Comparison of ENCODE assay signal across 26 cellular contexts in genomic region chr13:105827074-105827473, GRCh38.
"Had no signal": no experiment of that assay in that cellular context is flagged by ENCODE, and none has a peak within 500 bp of the region (broad histone marks: within the 10 kb centered on the region; RNA-seq: fewer than 3 reads in every experiment).

No MANE protein-coding gene starts in this region.

- H3K9me3 ChIP-seq: esophagus squamous epithelium, gastrocnemius medialis, lower lobe of right lung, mucosa of descending colon had no signal

- H3K27me3 ChIP-seq: dorsolateral prefrontal cortex, esophagus squamous epithelium, gastrocnemius medialis, hepatocyte had no signal

- H3K36me3 ChIP-seq: esophagus squamous epithelium, gastrocnemius medialis, lower lobe of right lung had no signal

- H3K4me1 Mint-ChIP-seq: immature natural killer cell had no signal

- H3K4me1 ChIP-seq: gastrocnemius medialis, lower lobe of right lung had no signal

- H3K36me3 Mint-ChIP-seq: immature natural killer cell, mesothelial cell of epicardium had no signal

- ATAC-seq: esophagus mucosa, gastrocnemius medialis, left colon, left lobe of liver, left ventricle myocardium superior, lower lobe of right lung, mucosa of descending colon had no signal

- DNase-seq: dermis blood vessel endothelial cell; dorsolateral prefrontal cortex; effector CD4-positive, alpha-beta T cell; effector memory CD4-positive, alpha-beta T cell; erythroblast; esophagus squamous epithelium; foreskin fibroblast; foreskin melanocyte; gastrocnemius medialis; glutamatergic neuron; head of caudate nucleus; hypothalamus; immature natural killer cell; islet precursor cell; kidney; kidney glomerular epithelial cell; left colon; left ventricle myocardium superior; lower lobe of right lung; mucosa of descending colon had no signal

- H3K4me3 ChIP-seq: coronary artery, dorsolateral prefrontal cortex, esophagus squamous epithelium, gastrocnemius medialis, hepatocyte, lower lobe of right lung, mucosa of descending colon had no signal

- H3K4me3 Mint-ChIP-seq: immature natural killer cell, mesothelial cell of epicardium had no signal

- H3K27ac ChIP-seq: coronary artery, dorsolateral prefrontal cortex, epithelial cell of prostate, esophagus squamous epithelium, hepatocyte, lower lobe of right lung had no signal

- H3K27ac Mint-ChIP-seq: immature natural killer cell, mesothelial cell of epicardium had no signal
